ENCODE assay signal across 10 cellular contexts in the genomic region with DNA sequence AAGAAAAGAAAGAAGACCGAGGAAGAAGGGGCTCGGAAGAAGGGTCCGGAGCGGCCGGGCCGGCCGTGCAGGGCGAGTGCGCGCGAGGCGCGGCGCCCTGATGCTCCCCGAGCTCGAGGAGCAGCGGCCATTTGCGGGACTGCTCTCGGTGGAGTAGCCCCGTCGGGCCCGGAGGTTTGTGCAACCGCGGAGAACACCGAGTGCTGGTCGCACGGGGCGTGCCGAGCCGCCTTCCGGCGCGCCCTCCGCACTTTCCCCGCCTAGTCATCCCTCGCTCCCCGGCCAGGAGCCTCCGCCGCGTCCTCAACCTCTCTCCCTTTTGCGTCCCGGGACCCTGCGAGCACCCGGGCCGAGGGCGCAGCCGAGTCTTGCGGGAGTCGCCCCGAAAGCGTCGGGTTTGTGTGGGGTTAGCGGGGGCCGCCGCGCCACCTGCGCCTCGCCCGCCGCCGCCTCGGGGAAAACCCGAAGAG.
A peak's percentile ranks its signal among the peaks of the same experiment; 100 is the strongest.
DNase-seq lines count a peak whose midpoint lies in the region; ATAC-seq, FAIRE-seq and TF ChIP-seq lines count a peak whose summit lies in the region.
"Had no signal": no experiment of that assay in that cellular context is flagged by ENCODE, and none has a peak within 500 bp of the region (broad histone marks: within the 10 kb centered on the region; RNA-seq: fewer than 3 reads in every experiment).

No MANE protein-coding gene starts in this region.

- ATAC-seq in activated CD8-positive, alpha-beta memory T cell treated with anti-CD3 and anti-CD28 coated beads, Interleukin-2, amount 10 ng/mL, durations not matched to agents 7 days and 5 days, result peak; percentile 39
- ATAC-seq in stimulated activated naive CD8-positive, alpha-beta T cell treated with anti-CD3 and anti-CD28 coated beads, Interleukin-15, amount 100 ng/mL, for 72 hours, result peak; percentile 60
- ATAC-seq in GM21576 (IDR thresholded peaks at IDR 0.05; ENCODE audit: unreplicated experiment) (no peak), GM21423 (IDR thresholded peaks at IDR 0.05; ENCODE audit: unreplicated experiment) (no peak)
- ATAC-seq: gastrocnemius medialis had no signal

- dilution Hi-C loops in keratinocyte (cut with MboI; ENCODE audit: extremely low pct_ligation_motif_present, low sequenced_read_pairs), result no loop called here

- H2AFZ ChIP-seq in keratinocyte (ENCODE audit: control insufficient read depth, low read length), result no peak overlapping the region

- CTCF ChIA-PET in activated CD8-positive, alpha-beta memory T cell treated with anti-CD3 and anti-CD28 coated beads, Interleukin-2, amount 10 ng/mL, durations not matched to agents 7 days and 5 days (lab: Charles Lee), result no interaction called here

- H3K27ac Mint-ChIP-seq in activated CD8-positive, alpha-beta memory T cell treated with anti-CD3 and anti-CD28 coated beads, Interleukin-2, amount 10 ng/mL, durations not matched to agents 7 days and 5 days, result no peak overlapping the region
- no peak overlapping the region for H3K27ac Mint-ChIP-seq in stimulated activated naive CD8-positive, alpha-beta T cell treated with anti-CD3 and anti-CD28 coated beads, Interleukin-15, amount 100 ng/mL, for 72 hours

- no peaks in the 10 kb centered on the region for H3K36me3 ChIP-seq in keratinocyte (ENCODE audit: control insufficient read depth in 2 of 2, extremely low read depth in 1 of 2, insufficient read depth in 2 of 2, low read length in 2 of 2)
- H3K36me3 ChIP-seq: gastrocnemius medialis had no signal

- FAIRE-seq in keratinocyte (lab: Jason Lieb, UNC), result no peak

- H3K4me1 ChIP-seq in keratinocyte (ENCODE audit: control insufficient read depth, extremely low read depth, insufficient read depth, low read length), result no peaks in the 10 kb centered on the region
- H3K4me1 ChIP-seq: gastrocnemius medialis had no signal

- peaks cover 1% of the 10 kb centered on the region for H3K4me1 Mint-ChIP-seq in activated CD8-positive, alpha-beta memory T cell treated with anti-CD3 and anti-CD28 coated beads, Interleukin-2, amount 10 ng/mL, durations not matched to agents 7 days and 5 days
- H3K4me1 Mint-ChIP-seq in stimulated activated naive CD8-positive, alpha-beta T cell treated with anti-CD3 and anti-CD28 coated beads, Interleukin-15, amount 100 ng/mL, for 72 hours, result peaks cover 7% of the 10 kb centered on the region

- peak overlapping the region in 1 of 3 experiments; percentile 13 for H3K4me3 ChIP-seq in keratinocyte (ENCODE audit: control insufficient read depth in 2 of 3, extremely low read depth in 1 of 3, insufficient read depth in 2 of 3, low read depth in 1 of 3, low read length in 3 of 3)

- H3K4me2 ChIP-seq in keratinocyte (ENCODE audit: control insufficient read depth, extremely low read depth, insufficient read depth, low read depth, low read length), result peak overlapping the region; percentile 10

- H3K27me3 ChIP-seq in keratinocyte (ENCODE audit: control insufficient read depth, extremely low read depth, insufficient read depth, low read length), result no peaks in the 10 kb centered on the region

- H3K27me3 Mint-ChIP-seq in activated CD8-positive, alpha-beta memory T cell treated with anti-CD3 and anti-CD28 coated beads, Interleukin-2, amount 10 ng/mL, durations not matched to agents 7 days and 5 days, result peaks cover 40% of the 10 kb centered on the region
- H3K27me3 Mint-ChIP-seq in stimulated activated naive CD8-positive, alpha-beta T cell treated with anti-CD3 and anti-CD28 coated beads, Interleukin-15, amount 100 ng/mL, for 72 hours, result peaks cover 42% of the 10 kb centered on the region

- H3K36me3 Mint-ChIP-seq in activated CD8-positive, alpha-beta memory T cell treated with anti-CD3 and anti-CD28 coated beads, Interleukin-2, amount 10 ng/mL, durations not matched to agents 7 days and 5 days, result no peaks in the 10 kb centered on the region

- no peaks in the 10 kb centered on the region for H3K9me1 ChIP-seq in keratinocyte (ENCODE audit: control insufficient read depth, extremely low read depth, insufficient read depth, low read length)

- DNase-seq in activated CD8-positive, alpha-beta memory T cell treated with anti-CD3 and anti-CD28 coated beads, Interleukin-2, amount 10 ng/mL, durations not matched to agents 7 days and 5 days, result no peak
- DNase-seq in activated CD8-positive, alpha-beta memory T cell treated with anti-CD3 and anti-CD28 coated beads, Interleukin-2, amount 50 U/mL, for 4 hours, result no peak
- peak; percentile 13 for DNase-seq in activated naive CD4-positive, alpha-beta T cell treated with anti-CD3 and anti-CD28 coated beads, Interleukin-2, amount 50 U/mL, for 16 hours
- no peak for DNase-seq in keratinocyte (ENCODE audit: low read depth, low spot score)
- DNase-seq in stimulated activated naive CD8-positive, alpha-beta T cell treated with anti-CD3 and anti-CD28 coated beads, Interleukin-15, amount 100 ng/mL, for 72 hours, result peak in 1 of 2 donors; percentile 13
- no peak for DNase-seq in SKM-1 (lab: John Stamatoyannopoulos, UW; ENCODE audit: unreplicated experiment)
- DNase-seq: gastrocnemius medialis, NCI-H2029 had no signal

- H3K79me2 ChIP-seq in keratinocyte (ENCODE audit: control insufficient read depth, insufficient read depth, low read length), result no peaks in the 10 kb centered on the region

- TF ChIP-seq CTCF in keratinocyte (optimal IDR thresholded peaks at IDR 0.05 in 1 of 3, IDR thresholded peaks at IDR 0.05 in 1 of 3, conservative IDR thresholded peaks at IDR 0.05 in 1 of 3; ENCODE audit: extremely low read depth in 1 of 3, insufficient read depth in 2 of 3, low read length in 3 of 3), result no peak

- peak overlapping the region; percentile 62 for H3K4me3 Mint-ChIP-seq in activated CD8-positive, alpha-beta memory T cell treated with anti-CD3 and anti-CD28 coated beads, Interleukin-2, amount 10 ng/mL, durations not matched to agents 7 days and 5 days
- H3K4me3 Mint-ChIP-seq in stimulated activated naive CD8-positive, alpha-beta T cell treated with anti-CD3 and anti-CD28 coated beads, Interleukin-15, amount 100 ng/mL, for 72 hours, result peak overlapping the region; percentile 81 to 86

- no peaks in the 10 kb centered on the region for H3K9me3 ChIP-seq in keratinocyte (ENCODE audit: control insufficient read depth, low read depth, low read length)
- H3K9me3 ChIP-seq: gastrocnemius medialis had no signal

- H4K20me1 ChIP-seq in keratinocyte (ENCODE audit: control insufficient read depth, extremely low read depth, insufficient read depth, low read length), result no peaks in the 10 kb centered on the region

- H3K9me3 Mint-ChIP-seq in activated CD8-positive, alpha-beta memory T cell treated with anti-CD3 and anti-CD28 coated beads, Interleukin-2, amount 10 ng/mL, durations not matched to agents 7 days and 5 days (ENCODE audit: low read depth), result no peaks in the 10 kb centered on the region
- H3K9me3 Mint-ChIP-seq in stimulated activated naive CD8-positive, alpha-beta T cell treated with anti-CD3 and anti-CD28 coated beads, Interleukin-15, amount 100 ng/mL, for 72 hours, result peaks cover 0 to 17% of the 10 kb centered on the region in 2 donors

- no peak overlapping the region for H3K27ac ChIP-seq in keratinocyte (ENCODE audit: control insufficient read depth, insufficient read depth, low read length)
- H3K27ac ChIP-seq: gastrocnemius medialis had no signal

- no peak overlapping the region for H3K9ac ChIP-seq in keratinocyte (ENCODE audit: control insufficient read depth, extremely low read depth, insufficient read depth, low read length)

Comparison
In these comparisons a context has a peak if more than half of its experiments do, and no peak if none do; other contexts are left out.
1. ATAC-seq: peak in activated CD8-positive, alpha-beta memory T cell treated with anti-CD3 and anti-CD28 coated beads, Interleukin-2, amount 10 ng/mL, durations not matched to agents 7 days and 5 days (single experiment) and stimulated activated naive CD8-positive, alpha-beta T cell treated with anti-CD3 and anti-CD28 coated beads, Interleukin-15, amount 100 ng/mL, for 72 hours (single experiment); none in GM21576 (single experiment) and GM21423 (single experiment).